In the genomic region with DNA sequence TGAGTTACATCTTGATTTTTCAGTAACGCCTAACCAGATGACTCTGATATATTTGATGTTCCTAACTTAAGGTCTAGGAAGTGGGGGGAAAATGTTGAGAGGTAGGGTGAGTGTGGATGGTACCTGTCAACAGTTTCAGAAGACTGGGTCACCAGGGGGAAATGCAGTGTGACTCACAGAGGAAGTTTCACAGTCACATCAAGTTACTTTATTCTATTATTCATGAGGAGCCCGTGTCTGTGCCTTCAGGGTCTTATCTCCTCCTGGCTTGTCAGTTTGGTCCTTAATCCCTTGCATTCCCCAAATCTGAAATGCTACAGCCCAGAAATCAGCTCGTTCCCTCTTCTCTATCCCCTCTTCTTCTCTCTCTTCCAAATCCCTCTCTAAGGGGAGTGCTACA, we compare ENCODE assay signal across 27 cellular contexts. TPM values are rescaled to one million over a fixed set of nuclear protein-coding genes. Genes with fewer than 3 reads are reported as not detected.
"Had no signal": no experiment of that assay in that cellular context is flagged by ENCODE, and none has a peak within 500 bp of the region (broad histone marks: within the 10 kb centered on the region; RNA-seq: fewer than 3 reads in every experiment).

No MANE protein-coding gene starts in this region.

- H3K36me3 Mint-ChIP-seq: activated CD4-positive, alpha-beta memory T cell treated with anti-CD3 and anti-CD28 coated beads for 36 hours; naive B cell had no signal

- H3K36me3 ChIP-seq: breast epithelium, left ventricle myocardium inferior, neutrophil, ovary, stomach, thyroid gland, upper lobe of left lung had no signal

- H3K9me3 ChIP-seq: breast epithelium, left ventricle myocardium inferior, neutrophil, ovary, stomach, thyroid gland, upper lobe of left lung had no signal

- H3K4me3 ChIP-seq: breast epithelium, left ventricle myocardium inferior, lung, ovary, skin epidermis, stomach, thyroid gland, upper lobe of left lung had no signal

- DNase-seq: activated CD4-positive, alpha-beta memory T cell treated with anti-CD3 and anti-CD28 coated beads for 36 hours; activated CD4-positive, alpha-beta T cell treated with anti-CD3 and anti-CD28 coated beads for 48 hours; activated effector memory CD4-positive, alpha-beta T cell treated with anti-CD3 and anti-CD28 coated beads, Interleukin-2, amount 50 U/mL, for 16 hours; activated naive CD4-positive, alpha-beta T cell treated with anti-CD3 and anti-CD28 coated beads, Interleukin-2, amount 50 U/mL, for 16 hours; activated naive CD8-positive, alpha-beta T cell treated with anti-CD3 and anti-CD28 coated beads, Interleukin-2, amount 50 U/mL, for 24 hours; effector CD4-positive, alpha-beta T cell; left ventricle myocardium inferior; naive B cell; nephron progenitor cell; ovary; stimulated activated CD4-positive, alpha-beta T cell treated with anti-CD3 and anti-CD28 coated beads, Interleukin-12 subunit alpha, Interleukin-12 subunit beta, amount 100 ng/mL, for 4 hours; stimulated activated CD4-positive, alpha-beta T cell treated with anti-CD3 and anti-CD28 coated beads, Interleukin-4, amount 100 ng/mL, for 1 hour; stomach; T-helper 9 cell; thyroid gland had no signal

- H3K9me3 Mint-ChIP-seq: activated CD4-positive, alpha-beta memory T cell treated with anti-CD3 and anti-CD28 coated beads for 36 hours; activated naive CD8-positive, alpha-beta T cell treated with anti-CD3 and anti-CD28 coated beads, Interleukin-2, amount 50 U/mL, for 24 hours; central memory CD8-positive, alpha-beta T cell; dendritic cell treated with granulocyte-macrophage colony-stimulating factor and Interleukin-4, amounts not matched to agents 40 ng/mL and 50 ng/mL, for 4 days; nephron progenitor cell; T-helper 1 cell treated with Interleukin-12 subunit alpha and Interleukin-12 subunit beta and Interleukin-4 antibody, amounts not matched to agents 30 μg/mL and 1 μg/mL, for 36 hours had no signal

- H3K27me3 ChIP-seq: breast epithelium, neutrophil, ovary, stomach, thyroid gland, upper lobe of left lung had no signal

- ATAC-seq: activated naive CD8-positive, alpha-beta T cell treated with anti-CD3 and anti-CD28 coated beads, Interleukin-2, amount 50 U/mL, for 24 hours; sciatic nerve had no signal

- H3K4me1 ChIP-seq: breast epithelium had no signal

- H3K27ac ChIP-seq: breast epithelium, epithelial cell of prostate, left ventricle myocardium inferior, neutrophil, ovary, skin epidermis, stomach, thyroid gland, upper lobe of left lung, VCaP had no signal

- H3K27ac Mint-ChIP-seq: activated CD4-positive, alpha-beta memory T cell treated with anti-CD3 and anti-CD28 coated beads for 36 hours; activated naive CD8-positive, alpha-beta T cell treated with anti-CD3 and anti-CD28 coated beads, Interleukin-2, amount 50 U/mL, for 24 hours; naive B cell; nephron progenitor cell; progenitor cell of endocrine pancreas; T-helper 1 cell treated with Interleukin-12 subunit alpha and Interleukin-12 subunit beta and Interleukin-4 antibody, amounts not matched to agents 30 μg/mL and 1 μg/mL, for 36 hours had no signal

RNA-seq across cellular contexts. Expression of a gene that starts 4.7 kb away (rescaled TPM):
- total RNA-seq: activated CD4-positive, alpha-beta memory T cell treated with anti-CD3 and anti-CD28 coated beads for 36 hours had no signal
